In the genomic region with DNA sequence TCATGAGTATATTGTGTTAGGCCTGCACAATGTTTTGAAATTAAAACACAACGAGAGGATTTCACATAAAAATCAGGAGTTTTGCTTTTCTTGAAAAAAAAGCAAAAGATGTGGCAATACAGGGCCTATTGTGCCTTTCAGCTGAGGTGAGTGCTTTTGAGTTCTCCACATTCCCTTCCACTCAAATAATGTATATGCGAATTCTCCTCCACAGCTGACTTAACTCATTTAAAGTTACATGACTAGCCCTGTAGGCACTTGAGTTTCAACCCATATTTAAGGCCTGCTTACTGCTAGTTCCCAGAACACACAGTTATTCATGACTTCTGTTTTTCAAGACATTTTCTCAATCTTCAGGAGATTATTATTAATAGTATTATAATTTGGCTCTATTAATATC, we compare ENCODE assay signal across 21 cellular contexts.
DNase-seq lines count a peak whose midpoint lies in the region; ATAC-seq, FAIRE-seq and TF ChIP-seq lines count a peak whose summit lies in the region.
"Had no signal": no experiment of that assay in that cellular context is flagged by ENCODE, and none has a peak within 500 bp of the region (broad histone marks: within the 10 kb centered on the region; RNA-seq: fewer than 3 reads in every experiment).

No MANE protein-coding gene starts in this region.

- DNase-seq in GM23338 (ENCODE audit: low spot score) (peak; percentile 16), H1 (ENCODE audit: low read depth in 1 of 2, low spot score in 2 of 2) (peak in 1 of 2 experiments; percentile 7), mesendoderm (peak; percentile 51), tibial artery (no peak)
- DNase-seq: AML-193; Caco-2; Calu3; CD4-positive, alpha-beta T cell; CD8-positive, alpha-beta T cell; DMS79 treated with DMSO at 0.1 percent for 48 hours; GF-D8 had no signal

- FAIRE-seq in H1 (lab: Jason Lieb, UNC) = no peak
- FAIRE-seq: A549, D721Med, G401.6, GM12891, GM19239 had no signal

- peaks cover 3% of the 10 kb centered on the region; the same call in 1 of the 2 replicates for H3K9me2 ChIP-seq in GM23338 (ENCODE audit: insufficient read depth)

- H3K9ac ChIP-seq in H1 (replicated peaks in 1 of 4; ENCODE audit: extremely low read depth in 1 of 4, low read depth in 3 of 4, low read length in 3 of 4) = no peak overlapping the region
- no peak overlapping the region for H3K9ac ChIP-seq in mesendoderm (ENCODE audit: low read length)
- H3K9ac ChIP-seq: BLaER1 treated with 17β-estradiol and CSF1 and Interleukin-3, amounts not matched to agents 10 nM and 100 nM had no signal

- H3K9me3 Mint-ChIP-seq in GM23338 = peaks cover 21% of the 10 kb centered on the region; the same call in 2 of the 3 replicates

- ATAC-seq in GM23338 = no peak
- ATAC-seq in HG03039 (IDR thresholded peaks at IDR 0.05; ENCODE audit: unreplicated experiment) = no peak
- ATAC-seq: A549; CD8-positive, alpha-beta T cell had no signal

- H3K56ac ChIP-seq in H1 (replicated peaks; ENCODE audit: insufficient read length, low read depth, low read length) (no peak overlapping the region), mesendoderm (ENCODE audit: low read length) (no peak overlapping the region)

- no peaks in the 10 kb centered on the region for H3K23me2 ChIP-seq in H1 (ENCODE audit: low read depth, low read length)

- H3K27me3 ChIP-seq in GM23338 (ENCODE audit: insufficient read depth) (no peaks in the 10 kb centered on the region), H1 (replicated peaks in 1 of 4; ENCODE audit: control insufficient read depth in 3 of 4, extremely low read depth in 1 of 4, insufficient read depth in 3 of 4, low read length in 3 of 4) (peaks cover 0 to 1% (median 0%) of the 10 kb centered on the region in 4 experiments; a peak in 1 of 7 replicates), mesendoderm (ENCODE audit: insufficient read depth, low read length, poor library complexity) (no peaks in the 10 kb centered on the region), tibial artery (no peaks in the 10 kb centered on the region)
- H3K27me3 ChIP-seq: BLaER1 treated with 17β-estradiol and CSF1 and Interleukin-3, amounts not matched to agents 10 nM and 100 nM had no signal

- no peak for TF ChIP-seq RAD21 in H1 (IDR thresholded peaks at IDR 0.05 in 1 of 2, conservative IDR thresholded peaks at IDR 0.05 in 1 of 2; ENCODE audit: low read depth in 2 of 2, low read length in 2 of 2)

- H2AFZ ChIP-seq in GM23338 (no peak overlapping the region), H1 (ENCODE audit: low read length) (no peak overlapping the region)

- peaks cover 2 to 7% of the 10 kb centered on the region in 2 experiments; a peak in 1 of 4 replicates for H3K9me3 ChIP-seq in H1 (ENCODE audit: insufficient read depth in 2 of 2, low read depth in 1 of 2, low read length in 1 of 2)
- H3K9me3 ChIP-seq in tibial artery = no peaks in the 10 kb centered on the region
- H3K9me3 ChIP-seq: A549, Caco-2 had no signal

- no peak overlapping the region for H3K4ac ChIP-seq in H1 (replicated peaks; ENCODE audit: insufficient read length, low read depth, low read length)
- no peak overlapping the region for H3K4ac ChIP-seq in mesendoderm (ENCODE audit: low read depth, low read length)

- H3K79me2 ChIP-seq in GM23338 (replicated peaks; ENCODE audit: insufficient read depth) (no peaks in the 10 kb centered on the region), H1 (ENCODE audit: control insufficient read depth in 1 of 2, insufficient read depth in 2 of 2, low read length in 2 of 2) (no peaks in the 10 kb centered on the region), mesendoderm (ENCODE audit: control insufficient read depth, insufficient read depth, low read length) (no peaks in the 10 kb centered on the region)

- no peak overlapping the region for H2BK12ac ChIP-seq in H1 (ENCODE audit: low read depth, low read length)

- peaks cover 8% of the 10 kb centered on the region; the same call in 2 of the 3 replicates for H3K4me1 Mint-ChIP-seq in GM23338
- H3K4me1 Mint-ChIP-seq: B cell had no signal

- intact Hi-C loops in tibial artery (cut with DNase I; ENCODE audit: low total_unique reads) = no loop called here

- H3K36me3 ChIP-seq in GM23338 (ENCODE audit: insufficient read depth) (no peaks in the 10 kb centered on the region), H1 (ENCODE audit: control insufficient read depth in 2 of 4, insufficient read depth in 4 of 4, low read length in 3 of 4) (no peaks in the 10 kb centered on the region), mesendoderm (ENCODE audit: control insufficient read depth, insufficient read depth, low read length) (no peaks in the 10 kb centered on the region), tibial artery (no peaks in the 10 kb centered on the region)
- H3K36me3 ChIP-seq: BLaER1 treated with 17β-estradiol and CSF1 and Interleukin-3, amounts not matched to agents 10 nM and 100 nM had no signal

- no peak overlapping the region for H2BK120ac ChIP-seq in H1 (replicated peaks; ENCODE audit: low read depth, low read length)
- no peak overlapping the region for H2BK120ac ChIP-seq in mesendoderm (ENCODE audit: low read depth, low read length)

- WGBS in H1 (ENCODE audit: extremely low coverage in 1 of 2, insufficient coverage in 1 of 2, insufficient read length in 1 of 2, insufficient replicate concordance in 2 of 2, low coverage in 1 of 2, low lambda C conversion rate in 2 of 2, missing lambda C conversion rate in 1 of 2), 2 experiments = 79% methylated on average over 2 of the region's 2 CpGs; no CpG with 5 or more reads in 1 of the 2 experiments
- no CpG with 5 or more reads among the region's 2 CpGs for WGBS in mesendoderm (ENCODE audit: extremely low coverage, insufficient coverage, low lambda C conversion rate)

- CTCF ChIA-PET in H1 (lab: Charles Lee; ENCODE audit: partially characterized antibody) = no interaction called here

- no peak overlapping the region for H2BK20ac ChIP-seq in H1 (ENCODE audit: low read length)

- H3K36me3 Mint-ChIP-seq in GM23338 (ENCODE audit: low read depth) = peaks cover 15% of the 10 kb centered on the region; the same call in 2 of the 3 replicates
- H3K36me3 Mint-ChIP-seq: CD8-positive, alpha-beta T cell had no signal

- POLR2A ChIA-PET in H1 (lab: Charles Lee; ENCODE audit: partially characterized antibody) = no interaction called here

- no peak overlapping the region for H4K5ac ChIP-seq in H1 (ENCODE audit: insufficient read length, low read depth, low read length)
- no peak overlapping the region for H4K5ac ChIP-seq in mesendoderm (ENCODE audit: low read length)

- H3K79me1 ChIP-seq in H1 (ENCODE audit: low read depth, low read length) (no peaks in the 10 kb centered on the region), mesendoderm (ENCODE audit: low read length) (no peaks in the 10 kb centered on the region)

- no peak overlapping the region for H3K4me3 Mint-ChIP-seq in GM23338
- H3K4me3 Mint-ChIP-seq: B cell; CD4-positive, alpha-beta T cell; CD8-positive, alpha-beta T cell had no signal

- H4K91ac ChIP-seq in H1 (replicated peaks; ENCODE audit: insufficient read length, low read length) = no peak overlapping the region

- H3K27ac Mint-ChIP-seq in GM23338 = no peak overlapping the region
- H3K27ac Mint-ChIP-seq: B cell; CD4-positive, alpha-beta T cell; CD8-positive, alpha-beta T cell had no signal

- no peak overlapping the region for H3K14ac ChIP-seq in H1 (ENCODE audit: insufficient read length)

- H2AK5ac ChIP-seq in H1 (ENCODE audit: low read depth, low read length) = no peak overlapping the region
- no peak overlapping the region for H2AK5ac ChIP-seq in mesendoderm (ENCODE audit: low read length)

- no peak overlapping the region for H2BK15ac ChIP-seq in H1 (ENCODE audit: low read length)
- no peak overlapping the region for H2BK15ac ChIP-seq in mesendoderm (replicated peaks; ENCODE audit: low read depth)

- no peak overlapping the region for H4K8ac ChIP-seq in H1 (ENCODE audit: extremely low read depth, insufficient read depth, low read length)
- H4K8ac ChIP-seq in mesendoderm (ENCODE audit: low read depth, low read length) = no peak overlapping the region

- no peaks in the 10 kb centered on the region for H4K20me1 ChIP-seq in GM23338 (replicated peaks; ENCODE audit: insufficient read depth)
- H4K20me1 ChIP-seq in H1 (replicated peaks in 1 of 2; ENCODE audit: control insufficient read depth in 1 of 2, insufficient read depth in 2 of 2, low read length in 2 of 2) = no peaks in the 10 kb centered on the region
- H4K20me1 ChIP-seq: BLaER1 treated with 17β-estradiol and CSF1 and Interleukin-3, amounts not matched to agents 10 nM and 100 nM had no signal

- no peaks in the 10 kb centered on the region for H3F3A ChIP-seq in GM23338 (replicated peaks; ENCODE audit: low read depth)

- H3K27me3 Mint-ChIP-seq in GM23338 (ENCODE audit: insufficient read depth, low read depth, poor library complexity) = peaks cover 2% of the 10 kb centered on the region
- H3K27me3 Mint-ChIP-seq: B cell; CD4-positive, alpha-beta T cell had no signal

- no peak overlapping the region for H2BK5ac ChIP-seq in H1 (ENCODE audit: low read depth, low read length)
- H2BK5ac ChIP-seq in mesendoderm (ENCODE audit: low read length) = no peak overlapping the region

- TF ChIP-seq CTCF in GM23338 (conservative IDR thresholded peaks at IDR 0.05; ENCODE audit: low read depth in 2 of 2) (no peak), H1 (IDR thresholded peaks at IDR 0.05; ENCODE audit: control extremely low read depth in 1 of 3, insufficient read depth in 1 of 3, low read depth in 1 of 3, low read length in 3 of 3) (no peak), tibial artery (IDR thresholded peaks at IDR 0.05) (no peak)

- no peak for TF ChIP-seq POLR2A in H1 (IDR thresholded peaks at IDR 0.05; ENCODE audit: control extremely low read depth in 1 of 2, low read depth in 2 of 2, low read length in 2 of 2)

- H3K4me3 ChIP-seq in GM23338 = no peak overlapping the region
- H3K4me3 ChIP-seq in H1 (ENCODE audit: extremely low read depth in 1 of 4, insufficient read depth in 2 of 4, low read depth in 3 of 4, low read length in 4 of 4) = no peak overlapping the region
- H3K4me3 ChIP-seq in mesendoderm (ENCODE audit: low read length) = no peak overlapping the region
- H3K4me3 ChIP-seq in tibial artery = no peak overlapping the region
- H3K4me3 ChIP-seq: A549; BLaER1 treated with 17β-estradiol and CSF1 and Interleukin-3, amounts not matched to agents 10 nM and 100 nM had no signal

- no peak overlapping the region; the same call in 1 of the 2 replicates for H3K4me2 ChIP-seq in GM23338
- H3K4me2 ChIP-seq in H1 (ENCODE audit: insufficient read depth in 1 of 2, low read depth in 2 of 2, low read length in 2 of 2) = no peak overlapping the region
- H3K4me2 ChIP-seq in mesendoderm (ENCODE audit: low read length) = no peak overlapping the region
- H3K4me2 ChIP-seq: A549; BLaER1 treated with 17β-estradiol and CSF1 and Interleukin-3, amounts not matched to agents 10 nM and 100 nM had no signal

- H3K23ac ChIP-seq in H1 (ENCODE audit: insufficient read length) (no peak overlapping the region), mesendoderm (ENCODE audit: low read length) (no peak overlapping the region)

- TF ChIP-seq EP300 in H1 (IDR thresholded peaks at IDR 0.05; ENCODE audit: borderline replicate concordance in 1 of 2, low read depth in 2 of 2, low read length in 2 of 2) = no peak

- H3K27ac ChIP-seq in GM23338 (ENCODE audit: low read depth) (no peak overlapping the region), H1 (ENCODE audit: low read depth, low read length) (no peak overlapping the region), mesendoderm (ENCODE audit: low read depth, low read length) (no peak overlapping the region), tibial artery (no peak overlapping the region)
- H3K27ac ChIP-seq: 22Rv1; A549; BLaER1 treated with 17β-estradiol and CSF1 and Interleukin-3, amounts not matched to agents 10 nM and 100 nM; C4-2B had no signal

- no peak overlapping the region for H3K18ac ChIP-seq in H1 (ENCODE audit: extremely low read depth, low read length)
- no peak overlapping the region for H3K18ac ChIP-seq in mesendoderm (ENCODE audit: low read length)

- H3K4me1 ChIP-seq in GM23338 (ENCODE audit: insufficient read depth) (peaks cover 9% of the 10 kb centered on the region; the same call in 1 of the 2 replicates), H1 (replicated peaks in 1 of 4; ENCODE audit: control insufficient read depth in 3 of 4, insufficient read depth in 4 of 4, low read length in 3 of 4) (peaks cover 0 to 4% (median 1%) of the 10 kb centered on the region in 4 experiments; a peak in 2 of 7 replicates), mesendoderm (ENCODE audit: control insufficient read depth, low read depth, low read length) (peaks cover 2% of the 10 kb centered on the region), tibial artery (no peaks in the 10 kb centered on the region)
- H3K4me1 ChIP-seq: A549; BLaER1 treated with 17β-estradiol and CSF1 and Interleukin-3, amounts not matched to agents 10 nM and 100 nM; Caco-2 had no signal

Comparison
In these comparisons a context has a peak if more than half of its experiments do, and no peak if none do; other contexts are left out.
1. DNase-seq: peak in GM23338 (single experiment) and mesendoderm (single experiment); none in tibial artery (0 of 2).